In genomic region chr11:62062223-62062861, GRCh38 we compare ENCODE assay signal across 20 cellular contexts.
"Had no signal": no experiment of that assay in that cellular context is flagged by ENCODE, and none has a peak within 500 bp of the region (broad histone marks: within the 10 kb centered on the region; RNA-seq: fewer than 3 reads in every experiment).

No MANE protein-coding gene starts in this region.

- H3K27me3 ChIP-seq: breast epithelium, suprapubic skin had no signal

- H3K4me1 ChIP-seq: breast epithelium, prostate gland, suprapubic skin had no signal

- FAIRE-seq: astrocyte had no signal

- H3K27ac ChIP-seq: breast epithelium, prostate gland, suprapubic skin had no signal

- H3K9me3 ChIP-seq: breast epithelium, prostate gland, suprapubic skin had no signal

- DNase-seq: activated CD4-positive, alpha-beta T cell treated with anti-CD3 and anti-CD28 coated beads, Interleukin-2, amount 10 ng/mL, durations not matched to agents 7 days and 5 days; activated CD4-positive, CD25-positive, alpha-beta regulatory T cell; activated CD8-positive, alpha-beta T cell treated with anti-CD3 and anti-CD28 coated beads, Interleukin-2, amount 10 ng/mL, durations not matched to agents 7 days and 5 days; activated gamma-delta T cell; activated T-cell treated with anti-CD3 and anti-CD28 coated beads, Interleukin-2, amount 50 U/mL, for 4 hours; dermis blood vessel endothelial cell; effector memory CD8-positive, alpha-beta T cell; glutamatergic neuron; islet precursor cell; mammary epithelial cell; stimulated activated CD4-positive, alpha-beta T cell treated with anti-CD3 and anti-CD28 coated beads, Interleukin-2, amount 100 ng/mL, for 24 hours; stimulated activated naive CD8-positive, alpha-beta T cell treated with anti-CD3 and anti-CD28 coated beads, Interleukin-15, Interleukin-2, amounts not matched to agents 100 U/mL and 50 U/mL, for 24 hours; T-cell; T1000 had no signal

- H3K4me3 ChIP-seq: breast epithelium, prostate gland, suprapubic skin had no signal

- ATAC-seq: activated CD8-positive, alpha-beta T cell treated with anti-CD3 and anti-CD28 coated beads, Interleukin-2, amount 10 ng/mL, durations not matched to agents 7 days and 5 days; activated T-cell treated with anti-CD3 and anti-CD28 coated beads, Interleukin-2, amount 50 U/mL, for 4 hours; effector memory CD8-positive, alpha-beta T cell; left lobe of liver; SK-N-SH treated with all-trans-retinoic acid at 6 μM for 48 hours; stimulated activated naive CD8-positive, alpha-beta T cell treated with anti-CD3 and anti-CD28 coated beads, Interleukin-15, Interleukin-2, amounts not matched to agents 100 U/mL and 50 U/mL, for 24 hours; T-cell had no signal

- H3K36me3 ChIP-seq: breast epithelium, prostate gland, suprapubic skin had no signal
